Comparison of ENCODE assay signal across 8 cellular contexts in the genomic region with DNA sequence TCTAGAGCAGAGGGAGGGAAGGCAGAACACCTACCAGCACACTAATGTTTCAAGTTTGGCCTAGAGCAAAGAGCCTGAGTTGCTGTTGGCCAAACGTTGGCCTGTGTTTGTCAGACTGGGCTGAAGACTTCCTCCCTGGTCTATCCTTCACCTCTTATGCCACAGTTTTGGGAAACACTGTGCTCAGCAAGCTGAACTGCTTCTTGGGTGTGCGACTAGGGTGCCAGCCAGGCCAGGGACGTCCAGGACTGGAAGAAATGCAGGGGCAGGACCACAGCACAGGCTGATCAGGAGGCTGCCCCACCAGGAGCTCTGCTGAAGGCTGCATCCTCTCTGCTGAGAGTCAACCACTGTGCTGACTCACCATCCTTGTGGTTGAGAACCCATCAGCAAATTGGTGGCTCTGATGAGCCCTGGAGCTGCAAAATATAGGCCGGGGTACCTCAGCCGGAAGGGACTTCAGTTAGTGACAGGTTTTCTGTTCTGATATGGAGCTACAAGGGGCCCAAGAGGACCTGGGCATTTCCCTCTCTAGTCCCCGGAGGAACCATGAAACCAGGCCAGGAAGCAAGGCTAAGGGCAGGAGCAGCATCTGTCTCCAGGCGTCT.
DNase-seq lines count a peak whose midpoint lies in the region; ATAC-seq, FAIRE-seq and TF ChIP-seq lines count a peak whose summit lies in the region.

No MANE protein-coding gene starts in this region.

- FAIRE-seq in D721Med (lab: Jason Lieb, UNC): no peak

- H3K36me3 Mint-ChIP-seq in activated CD4-positive, alpha-beta T cell treated with anti-CD3 and anti-CD28 coated beads, Interleukin-2, amount 10 ng/mL, durations not matched to agents 24 days and 14 days (ENCODE audit: low read depth): peaks cover 2% of the 10 kb centered on the region

- H3K4me1 Mint-ChIP-seq in activated CD4-positive, alpha-beta T cell treated with anti-CD3 and anti-CD28 coated beads, Interleukin-2, amount 10 ng/mL, durations not matched to agents 24 days and 14 days: peaks cover 69% of the 10 kb centered on the region

- TF ChIP-seq CTCF in D721Med (IDR thresholded peaks at IDR 0.05; ENCODE audit: insufficient read depth, missing control alignments): no peak

- peak; percentile 65 for TF ChIP-seq POLR2A in GM19193 (IDR thresholded peaks at IDR 0.05; ENCODE audit: extremely low read depth, insufficient read depth, insufficient read length)

- H3K27me3 Mint-ChIP-seq in activated CD4-positive, alpha-beta T cell treated with anti-CD3 and anti-CD28 coated beads, Interleukin-2, amount 10 ng/mL, durations not matched to agents 24 days and 14 days: no peaks in the 10 kb centered on the region

- peak; percentile 64 for ATAC-seq in HG03280 (IDR thresholded peaks at IDR 0.05; ENCODE audit: unreplicated experiment)

- DNase-seq in activated CD4-positive, alpha-beta T cell treated with anti-CD3 and anti-CD28 coated beads, Interleukin-2, amount 10 ng/mL, durations not matched to agents 24 days and 14 days: peak; percentile 92
- DNase-seq in glomerular visceral epithelial cell (ENCODE audit: extremely low spot score): peak; percentile 65
- no peak for DNase-seq in NCI-H526 (lab: John Stamatoyannopoulos, UW)
- no peak for DNase-seq in NCI-H2107 treated with DMSO at 0.1 percent for 48 hours (lab: John Stamatoyannopoulos, UW; ENCODE audit: unreplicated experiment)
- DNase-seq in DMS153 (lab: John Stamatoyannopoulos, UW): no peak
- no peak for DNase-seq in D721Med (ENCODE audit: insufficient read length, low spot score)

- H3K4me3 Mint-ChIP-seq in activated CD4-positive, alpha-beta T cell treated with anti-CD3 and anti-CD28 coated beads, Interleukin-2, amount 10 ng/mL, durations not matched to agents 24 days and 14 days: peak overlapping the region; percentile 77

- peak overlapping the region; percentile 92 for H3K27ac Mint-ChIP-seq in activated CD4-positive, alpha-beta T cell treated with anti-CD3 and anti-CD28 coated beads, Interleukin-2, amount 10 ng/mL, durations not matched to agents 24 days and 14 days

- intact Hi-C loops in activated CD4-positive, alpha-beta T cell treated with anti-CD3 and anti-CD28 coated beads, Interleukin-2, amount 10 ng/mL, durations not matched to agents 24 days and 14 days (cut with micrococcal nuclease): loop anchor here (5.0 kb wide), 1 partner anchor 931 kb away; no protein-coding TSS in a partner anchor

- no peaks in the 10 kb centered on the region for H3K9me3 Mint-ChIP-seq in activated CD4-positive, alpha-beta T cell treated with anti-CD3 and anti-CD28 coated beads, Interleukin-2, amount 10 ng/mL, durations not matched to agents 24 days and 14 days

Comparison
In these comparisons a context has a peak if more than half of its experiments do, and no peak if none do; other contexts are left out.
1. DNase-seq: peak in activated CD4-positive, alpha-beta T cell treated with anti-CD3 and anti-CD28 coated beads, Interleukin-2, amount 10 ng/mL, durations not matched to agents 24 days and 14 days (single experiment) and glomerular visceral epithelial cell (single experiment); none in NCI-H526 (0 of 2), NCI-H2107 treated with DMSO at 0.1 percent for 48 hours (single experiment), DMS153 (single experiment) and D721Med (single experiment).